13 cellular contexts compared by ENCODE assay signal in genomic region chr3:71987089-71987735, GRCh38.
A peak's percentile ranks its signal among the peaks of the same experiment; 100 is the strongest.
DNase-seq lines count a peak whose midpoint lies in the region; ATAC-seq and TF ChIP-seq lines count a peak whose summit lies in the region.
"Had no signal": no experiment of that assay in that cellular context is flagged by ENCODE, and none has a peak within 500 bp of the region (broad histone marks: within the 10 kb centered on the region; RNA-seq: fewer than 3 reads in every experiment).

No MANE protein-coding gene starts in this region.

- H3K9me3 Mint-ChIP-seq in WTC11: peaks cover 15% of the 10 kb centered on the region
- peaks cover 4% of the 10 kb centered on the region for H3K9me3 Mint-ChIP-seq in activated T-helper 17 cell treated with anti-CD3 and anti-CD28 coated beads, Interleukin-2, amount 50 U/mL, for 72 hours

- no peak for TF ChIP-seq CTCF in WTC11 (IDR thresholded peaks at IDR 0.05)
- peak; percentile 39 for TF ChIP-seq CTCF in hepatocyte (IDR thresholded peaks at IDR 0.05; ENCODE audit: poor library complexity)
- TF ChIP-seq CTCF in gastrocnemius medialis (IDR thresholded peaks at IDR 0.05 in 4 of 5, conservative IDR thresholded peaks at IDR 0.05 in 1 of 5): peak in 1 of 5 experiments; percentile 18

- H3K4me3 ChIP-seq in GM23248 (no peak overlapping the region), hepatocyte (no peak overlapping the region), gastrocnemius medialis (no peak overlapping the region)
- H3K4me3 ChIP-seq: gastroesophageal sphincter had no signal

- POLR2A ChIA-PET in WTC11 (lab: Charles Lee): no interaction called here

- no peaks in the 10 kb centered on the region for H3K79me2 ChIP-seq in GM23248 (ENCODE audit: insufficient read depth)
- H3K79me2 ChIP-seq in hepatocyte: no peaks in the 10 kb centered on the region

- H3K4me1 ChIP-seq in GM23248 (ENCODE audit: insufficient read depth) (peaks cover 18% of the 10 kb centered on the region), hepatocyte (ENCODE audit: insufficient read depth) (peaks cover 6% of the 10 kb centered on the region), gastrocnemius medialis (no peaks in the 10 kb centered on the region)
- H3K4me1 ChIP-seq: gastroesophageal sphincter had no signal

- H4K20me1 ChIP-seq in GM23248 (ENCODE audit: insufficient read depth) (no peaks in the 10 kb centered on the region), hepatocyte (ENCODE audit: insufficient read depth, poor library complexity, severe bottlenecking) (no peaks in the 10 kb centered on the region)

- H3K9me2 ChIP-seq in GM23248 (ENCODE audit: insufficient read depth) (no peaks in the 10 kb centered on the region), hepatocyte (replicated peaks; ENCODE audit: insufficient read depth) (no peaks in the 10 kb centered on the region)

- 0 out of 2 replicates have a peak overlapping the region, but pooled peaks have one; percentile 17 for H3K27ac Mint-ChIP-seq in WTC11
- H3K27ac Mint-ChIP-seq in activated T-helper 17 cell treated with anti-CD3 and anti-CD28 coated beads, Interleukin-2, amount 50 U/mL, for 72 hours: no peak overlapping the region
- H3K27ac Mint-ChIP-seq: activated naive CD4-positive, alpha-beta T cell treated with anti-CD3 and anti-CD28 coated beads, Interleukin-2, amount 50 U/mL, for 24 hours; CD4-positive, alpha-beta T cell had no signal

- H2AFZ ChIP-seq in GM23248: no peak overlapping the region
- no peak overlapping the region for H2AFZ ChIP-seq in hepatocyte

- H3K4me2 ChIP-seq in GM23248 (ENCODE audit: unreplicated experiment) (no peak overlapping the region), hepatocyte (no peak overlapping the region)

- H3K27ac ChIP-seq in GM23248 (0 out of 2 replicates have a peak overlapping the region, but pooled peaks have one; percentile 1), hepatocyte (no peak overlapping the region), gastrocnemius medialis (no peak overlapping the region)
- H3K27ac ChIP-seq: gastroesophageal sphincter had no signal

- ATAC-seq in WTC11: peak; percentile 67; the same call in 1 of the 2 replicates
- no peak for ATAC-seq in gastrocnemius medialis
- ATAC-seq in activated T-helper 17 cell treated with anti-CD3 and anti-CD28 coated beads, Interleukin-2, amount 50 U/mL, for 72 hours (replicated peaks): no peak

- H3K36me3 ChIP-seq in GM23248 (ENCODE audit: low read depth) (no peaks in the 10 kb centered on the region), hepatocyte (replicated peaks; ENCODE audit: insufficient read depth, low read depth) (no peaks in the 10 kb centered on the region), gastrocnemius medialis (no peaks in the 10 kb centered on the region)
- H3K36me3 ChIP-seq: gastroesophageal sphincter had no signal

- H3K4me1 Mint-ChIP-seq in WTC11: peaks cover 13% of the 10 kb centered on the region
- H3K4me1 Mint-ChIP-seq in activated T-helper 17 cell treated with anti-CD3 and anti-CD28 coated beads, Interleukin-2, amount 50 U/mL, for 72 hours: peaks cover 12% of the 10 kb centered on the region
- H3K4me1 Mint-ChIP-seq: nephron had no signal

- peak; percentile 27 for DNase-seq in A172 (ENCODE audit: low spot score)
- peak; percentile 52 for DNase-seq in GM23248
- DNase-seq in WTC11 (ENCODE audit: low spot score): peak; percentile 21
- DNase-seq in hepatocyte (ENCODE audit: low spot score): peak; percentile 41
- no peak for DNase-seq in stimulated activated CD8-positive, alpha-beta memory T cell treated with anti-CD3 and anti-CD28 coated beads, Interleukin-4, amount 100 ng/mL, for 48 hours
- DNase-seq in gastrocnemius medialis: no peak
- no peak for DNase-seq in NCI-H510A treated with DMSO at 0.1 percent for 48 hours (lab: John Stamatoyannopoulos, UW)
- DNase-seq: CD4-positive, alpha-beta T cell; NCI-H524 treated with DMSO at 0.1 percent for 48 hours had no signal

- no peak for TF ChIP-seq POLR2A in gastrocnemius medialis (IDR thresholded peaks at IDR 0.05)

- intact Hi-C loops in gastrocnemius medialis (cut with DNase I; ENCODE audit: low total_unique reads): no loop called here

- in situ Hi-C loops in GM23248 (cut with MboI): no loop called here
- in situ Hi-C loops in gastrocnemius medialis (cut with MboI; ENCODE audit: low sequenced_read_pairs in 4 of 4): no loop called here

- peaks cover 6% of the 10 kb centered on the region; the same call in 1 of the 2 replicates for H3F3A ChIP-seq in GM23248 (ENCODE audit: insufficient read depth)

- CTCF ChIA-PET in WTC11 (lab: Charles Lee): interaction anchor here (0.5 to 1.7 kb wide), 9 partner anchors 9 to 806 kb away, joined by 3 to 7 read pairs (median 3); no protein-coding TSS in a partner anchor

- H3K27me3 Mint-ChIP-seq in WTC11 (ENCODE audit: low read depth): no peaks in the 10 kb centered on the region
- no peaks in the 10 kb centered on the region for H3K27me3 Mint-ChIP-seq in activated T-helper 17 cell treated with anti-CD3 and anti-CD28 coated beads, Interleukin-2, amount 50 U/mL, for 72 hours
- H3K27me3 Mint-ChIP-seq: activated naive CD4-positive, alpha-beta T cell treated with anti-CD3 and anti-CD28 coated beads, Interleukin-2, amount 50 U/mL, for 24 hours; CD4-positive, alpha-beta T cell had no signal

- no peak overlapping the region for H3K9ac ChIP-seq in GM23248

- H3K9me3 ChIP-seq in GM23248 (ENCODE audit: low read depth) (no peaks in the 10 kb centered on the region), hepatocyte (ENCODE audit: low read depth) (no peaks in the 10 kb centered on the region), gastrocnemius medialis (no peaks in the 10 kb centered on the region)
- H3K9me3 ChIP-seq: gastroesophageal sphincter had no signal

- no peaks in the 10 kb centered on the region for H3K27me3 ChIP-seq in GM23248 (replicated peaks; ENCODE audit: insufficient read depth)
- H3K27me3 ChIP-seq in hepatocyte: no peaks in the 10 kb centered on the region
- H3K27me3 ChIP-seq in gastrocnemius medialis: no peaks in the 10 kb centered on the region
- H3K27me3 ChIP-seq: gastroesophageal sphincter had no signal

- 80 to 83% methylated on average over 9 of the region's 9 CpGs for WGBS in GM23248 (ENCODE audit: low coverage in 1 of 2, low lambda C conversion rate in 2 of 2, missing lambda C conversion rate in 2 of 2), 2 experiments
- WGBS in hepatocyte (ENCODE audit: low lambda C conversion rate, missing lambda C conversion rate): 80% methylated on average over 9 of the region's 9 CpGs

- H3K36me3 Mint-ChIP-seq in WTC11: peaks cover 10% of the 10 kb centered on the region; the same call in 1 of the 2 replicates
- H3K36me3 Mint-ChIP-seq in activated T-helper 17 cell treated with anti-CD3 and anti-CD28 coated beads, Interleukin-2, amount 50 U/mL, for 72 hours (ENCODE audit: low read depth): peaks cover 2% of the 10 kb centered on the region

- no peak overlapping the region for H3K4me3 Mint-ChIP-seq in WTC11
- no peak overlapping the region for H3K4me3 Mint-ChIP-seq in activated T-helper 17 cell treated with anti-CD3 and anti-CD28 coated beads, Interleukin-2, amount 50 U/mL, for 72 hours
- H3K4me3 Mint-ChIP-seq: activated naive CD4-positive, alpha-beta T cell treated with anti-CD3 and anti-CD28 coated beads, Interleukin-2, amount 50 U/mL, for 24 hours; CD4-positive, alpha-beta T cell; nephron had no signal

TF ChIP-seq in WTC11, 78 proteins besides CTCF, POLR2A, EP300 and RAD21:
- TF ChIP-seq MLX (CRISPR knock-in tag; IDR thresholded peaks at IDR 0.05) (no peak), ZNF416 (CRISPR knock-in tag; IDR thresholded peaks at IDR 0.05) (no peak), FOXP1 (CRISPR knock-in tag; IDR thresholded peaks at IDR 0.05; ENCODE audit: borderline replicate concordance) (no peak), ATF6 (CRISPR knock-in tag; IDR thresholded peaks at IDR 0.05) (no peak), FOXK1 (CRISPR knock-in tag; IDR thresholded peaks at IDR 0.05) (no peak), OVOL2 (CRISPR knock-in tag; IDR thresholded peaks at IDR 0.05; ENCODE audit: borderline replicate concordance) (no peak)
TF ChIP-seq in WTC11: peak in this region for 0.

Comparison
In these comparisons a context has a peak if more than half of its experiments do, and no peak if none do; other contexts are left out.
1. DNase-seq: peak in A172 (single experiment), GM23248 (single experiment), WTC11 (single experiment) and hepatocyte (single experiment); none in stimulated activated CD8-positive, alpha-beta memory T cell treated with anti-CD3 and anti-CD28 coated beads, Interleukin-4, amount 100 ng/mL, for 48 hours (single experiment), gastrocnemius medialis (0 of 2) and NCI-H510A treated with DMSO at 0.1 percent for 48 hours (single experiment).